In the genomic region with DNA sequence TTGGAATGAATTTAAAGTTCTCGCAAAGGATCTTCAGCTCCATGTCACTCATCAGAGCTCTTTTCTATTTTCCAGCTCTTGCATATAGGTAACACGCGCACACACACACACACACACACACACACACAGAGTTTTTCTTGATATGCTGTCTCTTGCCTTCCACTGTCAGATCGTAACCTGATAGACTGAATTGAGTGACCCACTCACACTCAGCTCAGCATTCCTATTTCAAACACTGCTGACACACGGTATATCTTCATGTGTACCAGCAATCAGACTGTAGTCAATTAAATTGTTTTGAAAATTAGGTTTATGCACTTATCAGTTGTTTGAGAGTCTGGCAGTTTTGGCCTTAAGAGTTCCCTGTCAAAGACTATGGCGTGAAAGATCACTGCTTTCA, we compare ENCODE assay signal across 11 cellular contexts.
DNase-seq lines count a peak whose midpoint lies in the region; TF ChIP-seq lines count a peak whose summit lies in the region.
"Had no signal": no experiment of that assay in that cellular context is flagged by ENCODE, and none has a peak within 500 bp of the region (broad histone marks: within the 10 kb centered on the region; RNA-seq: fewer than 3 reads in every experiment).

No MANE protein-coding gene starts in this region.

- H3K27me3 Mint-ChIP-seq in activated T-helper 1 cell treated with anti-CD3 and anti-CD28 coated beads, Interleukin-12 subunit alpha, Interleukin-12 subunit beta, Interleukin-2, Interleukin-4 antibody, amounts not matched to agents 30 ng/mL and 10 ng/mL and 1 ng/mL, durations not matched to agents 14 hours and 24 hours and 36 hours (ENCODE audit: insufficient read depth), result no peaks in the 10 kb centered on the region
- H3K27me3 Mint-ChIP-seq: CD8-positive, alpha-beta memory T cell had no signal

- H3K4me1 ChIP-seq in Peyer's patch (peaks cover 0 to 78% (median 11%) of the 10 kb centered on the region in 4 donors), breast epithelium (peaks cover 6 to 10% of the 10 kb centered on the region in 2 donors), muscle layer of duodenum (ENCODE audit: control insufficient read depth in 1 of 2, insufficient read depth in 2 of 2, low read length in 2 of 2) (peaks cover 24 to 30% of the 10 kb centered on the region in 2 donors), tibial artery (peaks cover 0 to 62% (median 39%) of the 10 kb centered on the region in 4 donors)

- H3K4me3 ChIP-seq in Peyer's patch, result no peak overlapping the region
- no peak overlapping the region for H3K4me3 ChIP-seq in breast epithelium
- no peak overlapping the region for H3K4me3 ChIP-seq in muscle layer of duodenum (ENCODE audit: low read depth in 1 of 2, low read length in 2 of 2)
- no peak overlapping the region for H3K4me3 ChIP-seq in tibial artery

- intact Hi-C loops in breast epithelium (cut with DNase I; ENCODE audit: low total_unique reads), result no loop called here
- intact Hi-C loops in tibial artery (cut with DNase I; ENCODE audit: low total_unique reads), result loop anchor here (10.0 kb wide), 1 partner anchor 68 kb away; no protein-coding TSS in a partner anchor
- intact Hi-C loops in activated T-helper 1 cell treated with anti-CD3 and anti-CD28 coated beads, Interleukin-12 subunit alpha, Interleukin-12 subunit beta, Interleukin-2, Interleukin-4 antibody, amounts not matched to agents 30 ng/mL and 10 ng/mL and 1 ng/mL, durations not matched to agents 14 hours and 24 hours and 36 hours (cut with micrococcal nuclease), result no loop called here

- TF ChIP-seq CTCF in Peyer's patch (IDR thresholded peaks at IDR 0.05), result no peak
- TF ChIP-seq CTCF in breast epithelium (IDR thresholded peaks at IDR 0.05), result no peak
- TF ChIP-seq CTCF in tibial artery (IDR thresholded peaks at IDR 0.05), result no peak

- no peak for DNase-seq in Peyer's patch
- DNase-seq in breast epithelium (ENCODE audit: low spot score in 2 of 2), result no peak
- DNase-seq in tibial artery, result no peak
- no peak for DNase-seq in KG1 (lab: John Stamatoyannopoulos, UW)
- no peak for DNase-seq in DMS79 treated with DMSO at 0.1 percent for 48 hours (lab: John Stamatoyannopoulos, UW)
- DNase-seq in activated T-helper 1 cell treated with anti-CD3 and anti-CD28 coated beads, Interleukin-12 subunit alpha, Interleukin-12 subunit beta, Interleukin-2, Interleukin-4 antibody, amounts not matched to agents 30 ng/mL and 10 ng/mL and 1 ng/mL, durations not matched to agents 14 hours and 24 hours and 36 hours (ENCODE audit: low spot score), result no peak
- DNase-seq: CD8-positive, alpha-beta memory T cell; central memory CD4-positive, alpha-beta T cell; NCI-H1092; stimulated activated CD4-positive, alpha-beta T cell treated with anti-CD3 and anti-CD28 coated beads, Interleukin-4, amount 100 ng/mL, for 4 hours had no signal

- no peak overlapping the region for H3K27ac Mint-ChIP-seq in activated T-helper 1 cell treated with anti-CD3 and anti-CD28 coated beads, Interleukin-12 subunit alpha, Interleukin-12 subunit beta, Interleukin-2, Interleukin-4 antibody, amounts not matched to agents 30 ng/mL and 10 ng/mL and 1 ng/mL, durations not matched to agents 14 hours and 24 hours and 36 hours
- H3K27ac Mint-ChIP-seq: CD8-positive, alpha-beta memory T cell had no signal

- peak overlapping the region in 3 of 4 donors; percentile 32 to 88 (median 71) for H3K27ac ChIP-seq in Peyer's patch
- H3K27ac ChIP-seq in breast epithelium, result peak overlapping the region; percentile 82 to 85
- H3K27ac ChIP-seq in muscle layer of duodenum (ENCODE audit: low read length), result peak overlapping the region; percentile 21
- H3K27ac ChIP-seq in tibial artery, result peak overlapping the region; percentile 72 to 76

- H3K9me3 Mint-ChIP-seq in activated T-helper 1 cell treated with anti-CD3 and anti-CD28 coated beads, Interleukin-12 subunit alpha, Interleukin-12 subunit beta, Interleukin-2, Interleukin-4 antibody, amounts not matched to agents 30 ng/mL and 10 ng/mL and 1 ng/mL, durations not matched to agents 14 hours and 24 hours and 36 hours, result no peaks in the 10 kb centered on the region

- no peaks in the 10 kb centered on the region for H3K9me3 ChIP-seq in Peyer's patch
- no peaks in the 10 kb centered on the region for H3K9me3 ChIP-seq in breast epithelium
- H3K9me3 ChIP-seq in muscle layer of duodenum (ENCODE audit: control insufficient read depth in 1 of 2, low read length in 2 of 2), result no peaks in the 10 kb centered on the region
- H3K9me3 ChIP-seq in tibial artery, result no peaks in the 10 kb centered on the region

- H3K4me1 Mint-ChIP-seq in activated T-helper 1 cell treated with anti-CD3 and anti-CD28 coated beads, Interleukin-12 subunit alpha, Interleukin-12 subunit beta, Interleukin-2, Interleukin-4 antibody, amounts not matched to agents 30 ng/mL and 10 ng/mL and 1 ng/mL, durations not matched to agents 14 hours and 24 hours and 36 hours (ENCODE audit: low read depth), result no peaks in the 10 kb centered on the region
- H3K4me1 Mint-ChIP-seq: CD8-positive, alpha-beta memory T cell had no signal

- H3K27me3 ChIP-seq in Peyer's patch (no peaks in the 10 kb centered on the region), breast epithelium (no peaks in the 10 kb centered on the region), muscle layer of duodenum (ENCODE audit: low read depth, low read length) (no peaks in the 10 kb centered on the region), tibial artery (no peaks in the 10 kb centered on the region)

- no peak overlapping the region for H3K4me3 Mint-ChIP-seq in activated T-helper 1 cell treated with anti-CD3 and anti-CD28 coated beads, Interleukin-12 subunit alpha, Interleukin-12 subunit beta, Interleukin-2, Interleukin-4 antibody, amounts not matched to agents 30 ng/mL and 10 ng/mL and 1 ng/mL, durations not matched to agents 14 hours and 24 hours and 36 hours
- H3K4me3 Mint-ChIP-seq: CD8-positive, alpha-beta memory T cell had no signal

- TF ChIP-seq POLR2A in Peyer's patch (IDR thresholded peaks at IDR 0.05), result no peak
- no peak for TF ChIP-seq POLR2A in breast epithelium (IDR thresholded peaks at IDR 0.05)

- no peaks in the 10 kb centered on the region for H3K36me3 Mint-ChIP-seq in activated T-helper 1 cell treated with anti-CD3 and anti-CD28 coated beads, Interleukin-12 subunit alpha, Interleukin-12 subunit beta, Interleukin-2, Interleukin-4 antibody, amounts not matched to agents 30 ng/mL and 10 ng/mL and 1 ng/mL, durations not matched to agents 14 hours and 24 hours and 36 hours (ENCODE audit: low read depth)
- H3K36me3 Mint-ChIP-seq: CD8-positive, alpha-beta memory T cell had no signal

- H3K36me3 ChIP-seq in Peyer's patch (no peaks in the 10 kb centered on the region), breast epithelium (no peaks in the 10 kb centered on the region), muscle layer of duodenum (ENCODE audit: control insufficient read depth in 1 of 2, insufficient read depth in 2 of 2, low read length in 2 of 2) (no peaks in the 10 kb centered on the region), tibial artery (no peaks in the 10 kb centered on the region)

Comparison
In these comparisons a context has a peak if more than half of its experiments do, and no peak if none do; other contexts are left out.
1. H3K27ac ChIP-seq: peak in every context shown above with its lines; median percentile 84 in breast epithelium; 74 in tibial artery; 71 in Peyer's patch; 21 in muscle layer of duodenum.